ENCODE assay signal across 12 cellular contexts in the genomic region with DNA sequence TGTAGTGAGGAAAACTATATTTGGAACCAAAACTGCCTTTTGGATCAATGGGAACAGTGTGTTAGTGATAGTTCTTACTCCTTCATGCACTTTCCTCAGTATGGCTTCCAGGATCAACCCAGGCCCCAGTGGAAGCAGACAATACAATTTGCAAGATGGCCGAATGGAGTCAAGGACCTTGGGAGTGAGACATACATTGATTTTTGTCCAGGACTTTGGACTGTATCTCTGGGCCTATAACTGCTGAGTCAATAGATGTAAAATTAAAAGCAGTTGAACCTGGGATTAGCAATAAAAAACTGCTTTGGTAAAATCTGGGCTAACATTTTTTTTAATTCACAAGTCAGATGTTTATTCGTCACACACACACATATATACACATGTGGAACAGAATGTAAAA. TPM values are rescaled to one million over a fixed set of nuclear protein-coding genes. Genes with fewer than 3 reads are reported as not detected.
DNase-seq lines count a peak whose midpoint lies in the region; ATAC-seq and TF ChIP-seq lines count a peak whose summit lies in the region.
"Had no signal": no experiment of that assay in that cellular context is flagged by ENCODE, and none has a peak within 500 bp of the region (broad histone marks: within the 10 kb centered on the region; RNA-seq: fewer than 3 reads in every experiment).

No MANE protein-coding gene starts in this region.

- peak overlapping the region; percentile 77 for H3K27ac Mint-ChIP-seq in activated naive CD8-positive, alpha-beta T cell
- no peak overlapping the region for H3K27ac Mint-ChIP-seq in activated naive CD8-positive, alpha-beta T cell treated with anti-CD3 and anti-CD28 coated beads, Interleukin-2, amount 50 U/mL, for 24 hours
- H3K27ac Mint-ChIP-seq in activated T-helper 1 cell treated with anti-CD3 and anti-CD28 coated beads, Interleukin-12 subunit alpha, Interleukin-12 subunit beta, Interleukin-2, Interleukin-4 antibody, amounts not matched to agents 30 ng/mL and 10 ng/mL and 1 ng/mL, durations not matched to agents 14 hours and 24 hours and 36 hours, result no peak overlapping the region

- H3K27me3 Mint-ChIP-seq in activated naive CD8-positive, alpha-beta T cell, result no peaks in the 10 kb centered on the region
- peaks cover 5% of the 10 kb centered on the region for H3K27me3 Mint-ChIP-seq in activated naive CD8-positive, alpha-beta T cell treated with anti-CD3 and anti-CD28 coated beads, Interleukin-2, amount 50 U/mL, for 24 hours
- H3K27me3 Mint-ChIP-seq in activated T-helper 1 cell treated with anti-CD3 and anti-CD28 coated beads, Interleukin-12 subunit alpha, Interleukin-12 subunit beta, Interleukin-2, Interleukin-4 antibody, amounts not matched to agents 30 ng/mL and 10 ng/mL and 1 ng/mL, durations not matched to agents 14 hours and 24 hours and 36 hours (ENCODE audit: insufficient read depth), result peaks cover 16% of the 10 kb centered on the region

- peaks cover 18 to 65% (median 43%) of the 10 kb centered on the region in 4 donors for H3K4me1 ChIP-seq in stomach
- H3K4me1 ChIP-seq: SJCRH30 had no signal

- no peak for TF ChIP-seq EP300 in stomach (IDR thresholded peaks at IDR 0.05)

- WGBS in stomach, 5 donors, result 71 to 86% (median 83%) methylated on average over 2 of the region's 2 CpGs

- peak overlapping the region; percentile 89 for H3K4me3 Mint-ChIP-seq in activated naive CD8-positive, alpha-beta T cell
- H3K4me3 Mint-ChIP-seq in activated naive CD8-positive, alpha-beta T cell treated with anti-CD3 and anti-CD28 coated beads, Interleukin-2, amount 50 U/mL, for 24 hours, result no peak overlapping the region
- peak overlapping the region; percentile 75 for H3K4me3 Mint-ChIP-seq in activated T-helper 1 cell treated with anti-CD3 and anti-CD28 coated beads, Interleukin-12 subunit alpha, Interleukin-12 subunit beta, Interleukin-2, Interleukin-4 antibody, amounts not matched to agents 30 ng/mL and 10 ng/mL and 1 ng/mL, durations not matched to agents 14 hours and 24 hours and 36 hours

- no peaks in the 10 kb centered on the region for H3K27me3 ChIP-seq in stomach
- H3K27me3 ChIP-seq: SJCRH30 had no signal

- intact Hi-C loops in activated T-helper 1 cell treated with anti-CD3 and anti-CD28 coated beads, Interleukin-12 subunit alpha, Interleukin-12 subunit beta, Interleukin-2, Interleukin-4 antibody, amounts not matched to agents 30 ng/mL and 10 ng/mL and 1 ng/mL, durations not matched to agents 14 hours and 24 hours and 36 hours (cut with micrococcal nuclease), result loop anchor here (5.0 kb wide), 2 partner anchors 685 to 1290 kb away; partner anchors contain the start of genes IGF1R and LRRC28
- intact Hi-C loops in left colon (cut with DNase I, micrococcal nuclease) (loop anchor here in 1 of 2 donors (10.0 kb wide), 1 partner anchor 113 kb away; no protein-coding TSS in a partner anchor), stomach (cut with DNase I; ENCODE audit: low total_unique reads) (no loop called here)

- peak overlapping the region in 2 of 5 donors; percentile 95 to 96 for H3K27ac ChIP-seq in stomach
- H3K27ac ChIP-seq: SJCRH30 had no signal

- peaks cover 37% of the 10 kb centered on the region for H3K4me1 Mint-ChIP-seq in activated naive CD8-positive, alpha-beta T cell (ENCODE audit: low read depth)
- H3K4me1 Mint-ChIP-seq in activated naive CD8-positive, alpha-beta T cell treated with anti-CD3 and anti-CD28 coated beads, Interleukin-2, amount 50 U/mL, for 24 hours, result peaks cover 20% of the 10 kb centered on the region
- H3K4me1 Mint-ChIP-seq in activated T-helper 1 cell treated with anti-CD3 and anti-CD28 coated beads, Interleukin-12 subunit alpha, Interleukin-12 subunit beta, Interleukin-2, Interleukin-4 antibody, amounts not matched to agents 30 ng/mL and 10 ng/mL and 1 ng/mL, durations not matched to agents 14 hours and 24 hours and 36 hours (ENCODE audit: low read depth), result peaks cover 35% of the 10 kb centered on the region

- TF ChIP-seq CTCF in stomach (IDR thresholded peaks at IDR 0.05), result no peak

- H3K9me3 ChIP-seq in stomach, result no peaks in the 10 kb centered on the region
- H3K9me3 ChIP-seq: SJCRH30 had no signal

- no peaks in the 10 kb centered on the region for H3K9me3 Mint-ChIP-seq in activated naive CD8-positive, alpha-beta T cell (ENCODE audit: low read depth)
- H3K9me3 Mint-ChIP-seq in activated naive CD8-positive, alpha-beta T cell treated with anti-CD3 and anti-CD28 coated beads, Interleukin-2, amount 50 U/mL, for 24 hours, result no peaks in the 10 kb centered on the region
- peaks cover 3% of the 10 kb centered on the region for H3K9me3 Mint-ChIP-seq in activated T-helper 1 cell treated with anti-CD3 and anti-CD28 coated beads, Interleukin-12 subunit alpha, Interleukin-12 subunit beta, Interleukin-2, Interleukin-4 antibody, amounts not matched to agents 30 ng/mL and 10 ng/mL and 1 ng/mL, durations not matched to agents 14 hours and 24 hours and 36 hours

- H3K4me3 ChIP-seq in stomach, result peak overlapping the region; percentile 85 to 96 (median 92)

- ATAC-seq in activated naive CD8-positive, alpha-beta T cell treated with anti-CD3 and anti-CD28 coated beads, Interleukin-2, amount 50 U/mL, for 24 hours, result no peak
- ATAC-seq in left colon, result peak; percentile 29
- no peak for ATAC-seq in HG03095 (IDR thresholded peaks at IDR 0.05; ENCODE audit: unreplicated experiment)
- no peak for ATAC-seq in left lobe of liver

- TF ChIP-seq POLR2A in stomach (IDR thresholded peaks at IDR 0.05), result no peak

- H3K36me3 ChIP-seq in stomach, result peaks cover 0 to 16% (median 11%) of the 10 kb centered on the region in 4 donors
- H3K36me3 ChIP-seq: SJCRH30 had no signal

- no peaks in the 10 kb centered on the region for H3K36me3 Mint-ChIP-seq in activated naive CD8-positive, alpha-beta T cell
- H3K36me3 Mint-ChIP-seq in activated naive CD8-positive, alpha-beta T cell treated with anti-CD3 and anti-CD28 coated beads, Interleukin-2, amount 50 U/mL, for 24 hours (ENCODE audit: low read depth), result peaks cover 4% of the 10 kb centered on the region
- peaks cover 8% of the 10 kb centered on the region for H3K36me3 Mint-ChIP-seq in activated T-helper 1 cell treated with anti-CD3 and anti-CD28 coated beads, Interleukin-12 subunit alpha, Interleukin-12 subunit beta, Interleukin-2, Interleukin-4 antibody, amounts not matched to agents 30 ng/mL and 10 ng/mL and 1 ng/mL, durations not matched to agents 14 hours and 24 hours and 36 hours (ENCODE audit: low read depth)
- H3K36me3 Mint-ChIP-seq: memory B cell had no signal

- no peak for DNase-seq in activated naive CD8-positive, alpha-beta T cell treated with anti-CD3 and anti-CD28 coated beads, Interleukin-2, amount 50 U/mL, for 24 hours
- no peak for DNase-seq in activated T-helper 1 cell treated with anti-CD3 and anti-CD28 coated beads, Interleukin-12 subunit alpha, Interleukin-12 subunit beta, Interleukin-2, Interleukin-4 antibody, amounts not matched to agents 30 ng/mL and 10 ng/mL and 1 ng/mL, durations not matched to agents 14 hours and 24 hours and 36 hours (ENCODE audit: low spot score)
- no peak for DNase-seq in left colon
- DNase-seq in stomach, result no peak
- DNase-seq in NCI-H510A treated with DMSO at 0.1 percent for 48 hours (lab: John Stamatoyannopoulos, UW), result no peak
- no peak for DNase-seq in left lobe of liver (ENCODE audit: low spot score)
- DNase-seq: activated CD4-positive, alpha-beta T cell treated with anti-CD3 and anti-CD28 coated beads, Interleukin-2, amount 50 U/mL, for 48 hours; amygdala; SJCRH30 had no signal

RNA-seq across cellular contexts. Expression of gene ARRDC4, which starts 1.8 kb away (rescaled TPM):
- total RNA-seq in activated T-helper 1 cell treated with anti-CD3 and anti-CD28 coated beads, Interleukin-12 subunit alpha, Interleukin-12 subunit beta, Interleukin-2, Interleukin-4 antibody, amounts not matched to agents 30 ng/mL and 10 ng/mL and 1 ng/mL, durations not matched to agents 14 hours and 24 hours and 36 hours, result 1.3 and 1.5 TPM in 2 replicates
- total RNA-seq in left colon, result 10 to 100 TPM; 29.0 to 55.6 TPM
- 100 to 1,000 TPM in 1 of 5 donors, 10 to 100 TPM in 4; 36.5 to 110 (median 67.0) TPM for total RNA-seq in stomach
- polyA plus RNA-seq in stomach, result 10 to 100 TPM; 13.2 to 47.4 (median 33.2) TPM
- total RNA-seq in left lobe of liver, result 5.1 TPM
